In genomic region chr3:172125053-172125452, GRCh38 we compare ENCODE assay signal across 1 cellular context.
TF ChIP-seq lines count a peak whose summit lies in the region.

No MANE protein-coding gene starts in this region.

TF ChIP-seq in GM12878, 131 proteins besides CTCF, POLR2A, EP300 and RAD21 (continued from another document):
- no peak for TF ChIP-seq ZBTB4 (CRISPR knock-in tag; IDR thresholded peaks at IDR 0.05)
- no peak for TF ChIP-seq SIN3A (IDR thresholded peaks at IDR 0.05; ENCODE audit: low read depth, low read length)
- no peak for TF ChIP-seq WRNIP1 (IDR thresholded peaks at IDR 0.05; ENCODE audit: borderline replicate concordance, low read depth, low read length)
- no peak for TF ChIP-seq BRCA1 (IDR thresholded peaks at IDR 0.05; ENCODE audit: low read depth, low read length)
- TF ChIP-seq BCL11A (IDR thresholded peaks at IDR 0.05; ENCODE audit: low read depth, low read length): no peak
- TF ChIP-seq DPF2 (IDR thresholded peaks at IDR 0.05): no peak
- no peak for TF ChIP-seq MXI1 (IDR thresholded peaks at IDR 0.05; ENCODE audit: low read depth, low read length)
- TF ChIP-seq ZNF217 (IDR thresholded peaks at IDR 0.05): no peak
- TF ChIP-seq POLR2AphosphoS2 (IDR thresholded peaks at IDR 0.05; ENCODE audit: low read depth, low read length): no peak
